In the genomic region with DNA sequence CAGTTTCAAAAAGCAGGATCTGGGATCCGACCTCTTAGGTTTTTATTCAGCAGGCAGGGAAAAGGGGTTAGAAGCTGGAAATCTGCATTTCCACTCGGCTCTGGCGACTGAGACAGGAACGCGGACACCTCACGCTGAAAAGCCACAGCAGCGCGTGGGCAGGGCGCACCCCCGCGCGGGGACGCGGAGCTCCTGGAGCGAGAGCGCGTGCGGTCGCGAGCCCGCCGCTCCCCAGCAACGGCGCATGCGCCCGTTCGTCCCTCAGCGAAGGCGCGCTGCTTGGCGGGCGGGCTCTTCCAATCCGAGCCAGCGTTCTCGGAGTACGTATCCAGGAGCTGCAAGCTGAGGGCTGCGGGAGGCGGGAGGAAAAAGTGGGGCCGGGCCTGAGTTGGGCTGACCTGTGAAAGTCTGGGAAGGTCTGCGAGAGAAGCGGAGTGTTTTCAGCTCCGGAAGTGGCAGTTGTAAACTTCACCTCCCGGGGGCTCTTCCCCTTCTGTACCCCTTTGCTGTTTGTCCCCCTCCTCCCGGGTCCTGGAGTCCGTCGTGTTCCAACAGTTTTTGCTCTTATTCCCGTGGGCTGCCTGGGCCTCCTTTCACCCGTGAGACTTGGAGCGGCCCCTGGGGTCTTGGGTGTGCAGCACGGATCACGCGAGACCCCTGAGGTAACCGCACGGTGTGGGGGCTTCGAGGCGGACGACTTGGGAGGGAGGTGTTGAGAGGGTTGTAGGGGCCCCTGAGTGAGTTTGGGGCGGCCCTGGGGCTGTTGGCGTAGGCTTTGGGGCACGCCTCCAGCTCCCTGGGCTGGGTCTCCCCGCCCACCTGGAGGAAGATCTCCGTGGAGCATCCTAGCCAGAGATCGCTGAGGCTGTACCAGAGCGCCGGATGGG, we compare ENCODE assay signal across 1 cellular context.
TF ChIP-seq lines count a peak whose summit lies in the region.

A gene (plus strand): TSS at position 403 of the 887 bp plus-strand sequence. CDS start 11,046 bp downstream, outside the sequence.

TF ChIP-seq in HepG2, 621 proteins besides CTCF, POLR2A, EP300 and RAD21 (continued from another document and continues in another):
- TF ChIP-seq ZNF589 (CRISPR knock-in tag; conservative IDR thresholded peaks at IDR 0.05), result no peak
- TF ChIP-seq, protein P1, sequence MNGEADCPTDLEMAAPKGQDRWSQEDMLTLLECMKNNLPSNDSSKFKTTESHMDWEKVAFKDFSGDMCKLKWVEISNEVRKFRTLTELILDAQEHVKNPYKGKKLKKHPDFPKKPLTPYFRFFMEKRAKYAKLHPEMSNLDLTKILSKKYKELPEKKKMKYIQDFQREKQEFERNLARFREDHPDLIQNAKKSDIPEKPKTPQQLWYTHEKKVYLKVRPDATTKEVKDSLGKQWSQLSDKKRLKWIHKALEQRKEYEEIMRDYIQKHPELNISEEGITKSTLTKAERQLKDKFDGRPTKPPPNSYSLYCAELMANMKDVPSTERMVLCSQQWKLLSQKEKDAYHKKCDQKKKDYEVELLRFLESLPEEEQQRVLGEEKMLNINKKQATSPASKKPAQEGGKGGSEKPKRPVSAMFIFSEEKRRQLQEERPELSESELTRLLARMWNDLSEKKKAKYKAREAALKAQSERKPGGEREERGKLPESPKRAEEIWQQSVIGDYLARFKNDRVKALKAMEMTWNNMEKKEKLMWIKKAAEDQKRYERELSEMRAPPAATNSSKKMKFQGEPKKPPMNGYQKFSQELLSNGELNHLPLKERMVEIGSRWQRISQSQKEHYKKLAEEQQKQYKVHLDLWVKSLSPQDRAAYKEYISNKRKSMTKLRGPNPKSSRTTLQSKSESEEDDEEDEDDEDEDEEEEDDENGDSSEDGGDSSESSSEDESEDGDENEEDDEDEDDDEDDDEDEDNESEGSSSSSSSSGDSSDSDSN (CRISPR knock-in tag; IDR thresholded peaks at IDR 0.05), result peak; percentile 30; the same call in 1 of the 2 replicates
- TF ChIP-seq, protein P2, sequence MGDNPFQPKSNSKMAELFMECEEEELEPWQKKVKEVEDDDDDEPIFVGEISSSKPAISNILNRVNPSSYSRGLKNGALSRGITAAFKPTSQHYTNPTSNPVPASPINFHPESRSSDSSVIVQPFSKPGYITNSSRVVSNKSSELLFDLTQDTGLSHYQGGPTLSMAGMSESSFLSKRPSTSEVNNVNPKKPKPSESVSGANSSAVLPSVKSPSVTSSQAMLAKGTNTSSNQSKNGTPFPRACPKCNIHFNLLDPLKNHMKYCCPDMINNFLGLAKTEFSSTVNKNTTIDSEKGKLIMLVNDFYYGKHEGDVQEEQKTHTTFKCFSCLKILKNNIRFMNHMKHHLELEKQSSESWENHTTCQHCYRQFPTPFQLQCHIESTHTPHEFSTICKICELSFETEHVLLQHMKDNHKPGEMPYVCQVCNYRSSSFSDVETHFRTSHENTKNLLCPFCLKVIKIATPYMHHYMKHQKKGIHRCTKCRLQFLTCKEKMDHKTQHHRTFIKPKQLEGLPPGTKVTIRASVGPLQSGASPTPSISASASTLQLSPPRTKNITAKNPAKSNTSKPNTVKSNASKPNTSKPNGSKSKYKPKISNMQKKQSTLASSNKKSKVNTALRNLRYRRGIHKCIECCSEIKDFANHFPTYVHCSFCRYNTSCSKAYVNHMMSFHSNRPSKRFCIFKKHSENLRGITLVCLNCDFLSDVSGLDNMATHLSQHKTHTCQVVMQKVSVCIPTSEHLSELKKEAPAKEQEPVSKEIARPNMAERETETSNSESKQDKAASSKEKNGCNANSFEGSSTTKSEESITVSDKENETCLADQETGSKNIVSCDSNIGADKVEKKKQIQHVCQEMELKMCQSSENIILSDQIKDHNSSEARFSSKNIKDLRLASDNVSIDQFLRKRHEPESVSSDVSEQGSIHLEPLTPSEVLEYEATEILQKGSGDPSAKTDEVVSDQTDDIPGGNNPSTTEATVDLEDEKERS (CRISPR knock-in tag; IDR thresholded peaks at IDR 0.05), result no peak
- no peak for TF ChIP-seq HMGA1 (CRISPR knock-in tag; conservative IDR thresholded peaks at IDR 0.05)
- peak; percentile 81 for TF ChIP-seq PHF8 (CRISPR knock-in tag; IDR thresholded peaks at IDR 0.05)
- TF ChIP-seq, protein P3, sequence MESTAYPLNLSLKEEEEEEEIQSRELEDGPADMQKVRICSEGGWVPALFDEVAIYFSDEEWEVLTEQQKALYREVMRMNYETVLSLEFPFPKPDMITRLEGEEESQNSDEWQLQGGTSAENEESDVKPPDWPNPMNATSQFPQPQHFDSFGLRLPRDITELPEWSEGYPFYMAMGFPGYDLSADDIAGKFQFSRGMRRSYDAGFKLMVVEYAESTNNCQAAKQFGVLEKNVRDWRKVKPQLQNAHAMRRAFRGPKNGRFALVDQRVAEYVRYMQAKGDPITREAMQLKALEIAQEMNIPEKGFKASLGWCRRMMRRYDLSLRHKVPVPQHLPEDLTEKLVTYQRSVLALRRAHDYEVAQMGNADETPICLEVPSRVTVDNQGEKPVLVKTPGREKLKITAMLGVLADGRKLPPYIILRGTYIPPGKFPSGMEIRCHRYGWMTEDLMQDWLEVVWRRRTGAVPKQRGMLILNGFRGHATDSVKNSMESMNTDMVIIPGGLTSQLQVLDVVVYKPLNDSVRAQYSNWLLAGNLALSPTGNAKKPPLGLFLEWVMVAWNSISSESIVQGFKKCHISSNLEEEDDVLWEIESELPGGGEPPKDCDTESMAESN (CRISPR knock-in tag; conservative IDR thresholded peaks at IDR 0.05), result peak; percentile 34; the same call in 1 of the 2 replicates
- TF ChIP-seq ZNF891 (CRISPR knock-in tag; IDR thresholded peaks at IDR 0.05), result peak; percentile 71
- TF ChIP-seq JDP2 (CRISPR knock-in tag; IDR thresholded peaks at IDR 0.05; ENCODE audit: borderline replicate concordance), result no peak
- TF ChIP-seq, protein P4, sequence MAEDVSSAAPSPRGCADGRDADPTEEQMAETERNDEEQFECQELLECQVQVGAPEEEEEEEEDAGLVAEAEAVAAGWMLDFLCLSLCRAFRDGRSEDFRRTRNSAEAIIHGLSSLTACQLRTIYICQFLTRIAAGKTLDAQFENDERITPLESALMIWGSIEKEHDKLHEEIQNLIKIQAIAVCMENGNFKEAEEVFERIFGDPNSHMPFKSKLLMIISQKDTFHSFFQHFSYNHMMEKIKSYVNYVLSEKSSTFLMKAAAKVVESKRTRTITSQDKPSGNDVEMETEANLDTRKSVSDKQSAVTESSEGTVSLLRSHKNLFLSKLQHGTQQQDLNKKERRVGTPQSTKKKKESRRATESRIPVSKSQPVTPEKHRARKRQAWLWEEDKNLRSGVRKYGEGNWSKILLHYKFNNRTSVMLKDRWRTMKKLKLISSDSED (CRISPR knock-in tag; IDR thresholded peaks at IDR 0.05), result no peak
- TF ChIP-seq, protein P5, sequence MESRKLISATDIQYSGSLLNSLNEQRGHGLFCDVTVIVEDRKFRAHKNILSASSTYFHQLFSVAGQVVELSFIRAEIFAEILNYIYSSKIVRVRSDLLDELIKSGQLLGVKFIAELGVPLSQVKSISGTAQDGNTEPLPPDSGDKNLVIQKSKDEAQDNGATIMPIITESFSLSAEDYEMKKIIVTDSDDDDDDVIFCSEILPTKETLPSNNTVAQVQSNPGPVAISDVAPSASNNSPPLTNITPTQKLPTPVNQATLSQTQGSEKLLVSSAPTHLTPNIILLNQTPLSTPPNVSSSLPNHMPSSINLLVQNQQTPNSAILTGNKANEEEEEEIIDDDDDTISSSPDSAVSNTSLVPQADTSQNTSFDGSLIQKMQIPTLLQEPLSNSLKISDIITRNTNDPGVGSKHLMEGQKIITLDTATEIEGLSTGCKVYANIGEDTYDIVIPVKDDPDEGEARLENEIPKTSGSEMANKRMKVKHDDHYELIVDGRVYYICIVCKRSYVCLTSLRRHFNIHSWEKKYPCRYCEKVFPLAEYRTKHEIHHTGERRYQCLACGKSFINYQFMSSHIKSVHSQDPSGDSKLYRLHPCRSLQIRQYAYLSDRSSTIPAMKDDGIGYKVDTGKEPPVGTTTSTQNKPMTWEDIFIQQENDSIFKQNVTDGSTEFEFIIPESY (CRISPR knock-in tag; IDR thresholded peaks at IDR 0.05), result no peak
- TF ChIP-seq ATF7 (IDR thresholded peaks at IDR 0.05), result no peak
- no peak for TF ChIP-seq ATF7 (CRISPR knock-in tag; IDR thresholded peaks at IDR 0.05)
- TF ChIP-seq THYN1 (CRISPR knock-in tag; IDR thresholded peaks at IDR 0.05; ENCODE audit: borderline replicate concordance, low read depth), result no peak
- TF ChIP-seq, protein P6, sequence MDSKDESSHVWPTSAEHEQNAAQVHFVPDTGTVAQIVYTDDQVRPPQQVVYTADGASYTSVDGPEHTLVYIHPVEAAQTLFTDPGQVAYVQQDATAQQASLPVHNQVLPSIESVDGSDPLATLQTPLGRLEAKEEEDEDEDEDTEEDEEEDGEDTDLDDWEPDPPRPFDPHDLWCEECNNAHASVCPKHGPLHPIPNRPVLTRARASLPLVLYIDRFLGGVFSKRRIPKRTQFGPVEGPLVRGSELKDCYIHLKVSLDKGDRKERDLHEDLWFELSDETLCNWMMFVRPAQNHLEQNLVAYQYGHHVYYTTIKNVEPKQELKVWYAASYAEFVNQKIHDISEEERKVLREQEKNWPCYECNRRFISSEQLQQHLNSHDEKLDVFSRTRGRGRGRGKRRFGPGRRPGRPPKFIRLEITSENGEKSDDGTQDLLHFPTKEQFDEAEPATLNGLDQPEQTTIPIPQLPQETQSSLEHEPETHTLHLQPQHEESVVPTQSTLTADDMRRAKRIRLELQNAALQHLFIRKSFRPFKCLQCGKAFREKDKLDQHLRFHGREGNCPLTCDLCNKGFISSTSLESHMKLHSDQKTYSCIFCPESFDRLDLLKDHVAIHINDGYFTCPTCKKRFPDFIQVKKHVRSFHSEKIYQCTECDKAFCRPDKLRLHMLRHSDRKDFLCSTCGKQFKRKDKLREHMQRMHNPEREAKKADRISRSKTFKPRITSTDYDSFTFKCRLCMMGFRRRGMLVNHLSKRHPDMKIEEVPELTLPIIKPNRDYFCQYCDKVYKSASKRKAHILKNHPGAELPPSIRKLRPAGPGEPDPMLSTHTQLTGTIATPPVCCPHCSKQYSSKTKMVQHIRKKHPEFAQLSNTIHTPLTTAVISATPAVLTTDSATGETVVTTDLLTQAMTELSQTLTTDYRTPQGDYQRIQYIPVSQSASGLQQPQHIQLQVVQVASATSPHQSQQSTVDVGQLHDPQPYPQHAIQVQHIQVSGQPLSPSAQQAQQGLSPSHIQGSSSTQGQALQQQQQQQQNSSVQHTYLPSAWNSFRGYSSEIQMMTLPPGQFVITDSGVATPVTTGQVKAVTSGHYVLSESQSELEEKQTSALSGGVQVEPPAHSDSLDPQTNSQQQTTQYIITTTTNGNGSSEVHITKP (CRISPR knock-in tag; IDR thresholded peaks at IDR 0.05; ENCODE audit: low read depth), result no peak
- TF ChIP-seq ZIK1 (CRISPR knock-in tag; IDR thresholded peaks at IDR 0.05; ENCODE audit: borderline replicate concordance, low read depth), result 0 out of 2 replicates have a peak, but pooled peaks have one; percentile 43
- TF ChIP-seq KDM1A (CRISPR knock-in tag; IDR thresholded peaks at IDR 0.05), result no peak
- TF ChIP-seq GATA4 (IDR thresholded peaks at IDR 0.05; ENCODE audit: borderline replicate concordance, low read depth), result 0 out of 2 replicates have a peak, but pooled peaks have one; percentile 19
- no peak; the same call in 1 of the 2 replicates for TF ChIP-seq MED1 (CRISPR knock-in tag; IDR thresholded peaks at IDR 0.05)
- TF ChIP-seq MEIS1 (CRISPR knock-in tag; IDR thresholded peaks at IDR 0.05; ENCODE audit: borderline replicate concordance), result no peak
- peak; percentile 80; the same call in 1 of the 2 replicates for TF ChIP-seq ZNF607 (CRISPR knock-in tag; IDR thresholded peaks at IDR 0.05; ENCODE audit: borderline replicate concordance)
- TF ChIP-seq ZNF343 (CRISPR knock-in tag; IDR thresholded peaks at IDR 0.05), result no peak
- TF ChIP-seq NR2F1 (CRISPR knock-in tag; IDR thresholded peaks at IDR 0.05), result no peak
- TF ChIP-seq ZC3H4 (CRISPR knock-in tag; IDR thresholded peaks at IDR 0.05; ENCODE audit: borderline replicate concordance), result no peak
- TF ChIP-seq, protein P7, sequence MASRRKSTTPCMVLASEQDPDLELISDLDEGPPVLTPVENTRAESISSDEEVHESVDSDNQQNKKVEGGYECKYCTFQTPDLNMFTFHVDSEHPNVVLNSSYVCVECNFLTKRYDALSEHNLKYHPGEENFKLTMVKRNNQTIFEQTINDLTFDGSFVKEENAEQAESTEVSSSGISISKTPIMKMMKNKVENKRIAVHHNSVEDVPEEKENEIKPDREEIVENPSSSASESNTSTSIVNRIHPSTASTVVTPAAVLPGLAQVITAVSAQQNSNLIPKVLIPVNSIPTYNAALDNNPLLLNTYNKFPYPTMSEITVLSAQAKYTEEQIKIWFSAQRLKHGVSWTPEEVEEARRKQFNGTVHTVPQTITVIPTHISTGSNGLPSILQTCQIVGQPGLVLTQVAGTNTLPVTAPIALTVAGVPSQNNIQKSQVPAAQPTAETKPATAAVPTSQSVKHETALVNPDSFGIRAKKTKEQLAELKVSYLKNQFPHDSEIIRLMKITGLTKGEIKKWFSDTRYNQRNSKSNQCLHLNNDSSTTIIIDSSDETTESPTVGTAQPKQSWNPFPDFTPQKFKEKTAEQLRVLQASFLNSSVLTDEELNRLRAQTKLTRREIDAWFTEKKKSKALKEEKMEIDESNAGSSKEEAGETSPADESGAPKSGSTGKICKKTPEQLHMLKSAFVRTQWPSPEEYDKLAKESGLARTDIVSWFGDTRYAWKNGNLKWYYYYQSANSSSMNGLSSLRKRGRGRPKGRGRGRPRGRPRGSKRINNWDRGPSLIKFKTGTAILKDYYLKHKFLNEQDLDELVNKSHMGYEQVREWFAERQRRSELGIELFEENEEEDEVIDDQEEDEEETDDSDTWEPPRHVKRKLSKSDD (CRISPR knock-in tag; IDR thresholded peaks at IDR 0.05; ENCODE audit: low read depth), result no peak
- no peak for TF ChIP-seq FLYWCH1 (CRISPR knock-in tag; IDR thresholded peaks at IDR 0.05)
- 0 out of 2 replicates have a peak, but pooled peaks have one; percentile 20 for TF ChIP-seq ONECUT2 (CRISPR knock-in tag; IDR thresholded peaks at IDR 0.05)
- TF ChIP-seq ZNF543 (CRISPR knock-in tag; IDR thresholded peaks at IDR 0.05), result no peak; the same call in 1 of the 2 replicates
- TF ChIP-seq CBX5 (CRISPR knock-in tag; IDR thresholded peaks at IDR 0.05; ENCODE audit: borderline replicate concordance), result no peak
- TF ChIP-seq, protein P8, sequence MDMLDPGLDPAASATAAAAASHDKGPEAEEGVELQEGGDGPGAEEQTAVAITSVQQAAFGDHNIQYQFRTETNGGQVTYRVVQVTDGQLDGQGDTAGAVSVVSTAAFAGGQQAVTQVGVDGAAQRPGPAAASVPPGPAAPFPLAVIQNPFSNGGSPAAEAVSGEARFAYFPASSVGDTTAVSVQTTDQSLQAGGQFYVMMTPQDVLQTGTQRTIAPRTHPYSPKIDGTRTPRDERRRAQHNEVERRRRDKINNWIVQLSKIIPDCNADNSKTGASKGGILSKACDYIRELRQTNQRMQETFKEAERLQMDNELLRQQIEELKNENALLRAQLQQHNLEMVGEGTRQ (IDR thresholded peaks at IDR 0.05; ENCODE audit: low read depth, low read length), result no peak
- TF ChIP-seq, protein P8 (CRISPR knock-in tag; IDR thresholded peaks at IDR 0.05; ENCODE audit: borderline replicate concordance), result no peak
- TF ChIP-seq POLR2AphosphoS2 (IDR thresholded peaks at IDR 0.05; ENCODE audit: low read depth, low read length), result no peak
